ENCODE assay signal across 1 cellular context in genomic region chr9:133058550-133059320, GRCh38.
TF ChIP-seq lines count a peak whose summit lies in the region.

No MANE protein-coding gene starts in this region.

TF ChIP-seq in K562, 482 proteins besides CTCF, POLR2A, EP300 and RAD21 (continued from another document and continues in another):
- TF ChIP-seq ZBTB5 (IDR thresholded peaks at IDR 0.05) (no peak), MEF2A (IDR thresholded peaks at IDR 0.05; ENCODE audit: control insufficient read depth, low read depth, low read length) (no peak), ELF4 (CRISPR knock-in tag; IDR thresholded peaks at IDR 0.05) (0 out of 2 replicates have a peak, but pooled peaks have one; percentile 11), HMGN3 (IDR thresholded peaks at IDR 0.05; ENCODE audit: borderline replicate concordance, extremely low read depth, insufficient read length, low read depth, low read length) (no peak), PTRF (tag; IDR thresholded peaks at IDR 0.05) (no peak), FOSL1 (tag; conservative IDR thresholded peaks at IDR 0.05) (peak; percentile 31; the same call in 1 of the 2 replicates), ZBTB8A (IDR thresholded peaks at IDR 0.05; ENCODE audit: partially characterized antibody) (no peak), ZKSCAN1 (IDR thresholded peaks at IDR 0.05; ENCODE audit: low read depth, low read length) (no peak), ZNF318 (IDR thresholded peaks at IDR 0.05; ENCODE audit: borderline replicate concordance in 1 of 2, low read depth in 1 of 2) (0 out of 4 replicates have a peak, but pooled peaks of 1 of the 2 experiments have one; percentile 57), SP2 (IDR thresholded peaks at IDR 0.05; ENCODE audit: extremely low read depth, low read depth, low read length, poor library complexity, severe bottlenecking) (no peak), JUNB (CRISPR knock-in tag; conservative IDR thresholded peaks at IDR 0.05) (no peak), FOXP4 (CRISPR knock-in tag; IDR thresholded peaks at IDR 0.05; ENCODE audit: borderline replicate concordance) (no peak), ZC3H11A (IDR thresholded peaks at IDR 0.05; ENCODE audit: low read depth, low read length) (no peak), HMBOX1 (IDR thresholded peaks at IDR 0.05) (peak; percentile 94), SPI1 (IDR thresholded peaks at IDR 0.05; ENCODE audit: borderline replicate concordance, low read depth, low read length) (no peak), ZNF780A (CRISPR knock-in tag; IDR thresholded peaks at IDR 0.05) (no peak), RBM17 (IDR thresholded peaks at IDR 0.05; ENCODE audit: borderline replicate concordance, low read depth, low read length) (no peak), NFE2L1 (tag; IDR thresholded peaks at IDR 0.05; ENCODE audit: borderline replicate concordance, low read depth) (no peak), HOXB6 (CRISPR knock-in tag; IDR thresholded peaks at IDR 0.05; ENCODE audit: borderline replicate concordance) (no peak), L3MBTL2 (IDR thresholded peaks at IDR 0.05) (no peak), U2AF2 (optimal IDR thresholded peaks at IDR 0.05; ENCODE audit: low read depth, low read length) (no peak), ZNF785 (CRISPR knock-in tag; IDR thresholded peaks at IDR 0.05) (no peak), PREB (CRISPR knock-in tag; IDR thresholded peaks at IDR 0.05) (no peak), ZNF175 (CRISPR knock-in tag; IDR thresholded peaks at IDR 0.05; ENCODE audit: low read depth) (no peak), TAF15 (IDR thresholded peaks at IDR 0.05; ENCODE audit: low read depth, low read length) (no peak), SMAD3 (CRISPR knock-in tag; conservative IDR thresholded peaks at IDR 0.05) (no peak), ASH1L (IDR thresholded peaks at IDR 0.05; ENCODE audit: borderline replicate concordance, low read depth, partially characterized antibody) (no peak), NUFIP1 (IDR thresholded peaks at IDR 0.05; ENCODE audit: partially characterized antibody) (no peak), ZNF324 (CRISPR knock-in tag; IDR thresholded peaks at IDR 0.05) (no peak), TSC22D4 (tag; IDR thresholded peaks at IDR 0.05) (no peak), TFAP4 (CRISPR knock-in tag; IDR thresholded peaks at IDR 0.05; ENCODE audit: borderline replicate concordance) (no peak), MED1 (CRISPR knock-in tag; IDR thresholded peaks at IDR 0.05; ENCODE audit: borderline replicate concordance) (no peak), HINFP (tag; conservative IDR thresholded peaks at IDR 0.05; ENCODE audit: low read depth) (no peak), DDX20 (tag; IDR thresholded peaks at IDR 0.05; ENCODE audit: low read depth) (no peak), ID3 (CRISPR knock-in tag; IDR thresholded peaks at IDR 0.05) (no peak), ID3 (tag; IDR thresholded peaks at IDR 0.05) (no peak), MXI1 (IDR thresholded peaks at IDR 0.05; ENCODE audit: low read depth, low read length) (no peak), ZFP91 (CRISPR knock-in tag; IDR thresholded peaks at IDR 0.05) (no peak), PHB2 (IDR thresholded peaks at IDR 0.05; ENCODE audit: low read depth) (no peak), TEAD2 (tag; IDR thresholded peaks at IDR 0.05) (no peak), CBX8 (IDR thresholded peaks at IDR 0.05; ENCODE audit: borderline replicate concordance, extremely low read depth, low read depth, low read length, poor library complexity, severe bottlenecking) (no peak), IRF9 (tag; IDR thresholded peaks at IDR 0.05) (peak; percentile 71; the same call in 1 of the 2 replicates)
